16 cellular contexts compared by ENCODE assay signal in genomic region chr1:172977296-172978027, GRCh38.
DNase-seq lines count a peak whose midpoint lies in the region; ATAC-seq and TF ChIP-seq lines count a peak whose summit lies in the region.
"Had no signal": no experiment of that assay in that cellular context is flagged by ENCODE, and none has a peak within 500 bp of the region (broad histone marks: within the 10 kb centered on the region; RNA-seq: fewer than 3 reads in every experiment).

No MANE protein-coding gene starts in this region.

- H3K9me3 Mint-ChIP-seq in naive thymus-derived CD4-positive, alpha-beta T cell, result peaks cover 0 to under 1% (median 0%) of the 10 kb centered on the region in 11 donors
- H3K9me3 Mint-ChIP-seq: activated naive CD4-positive, alpha-beta T cell treated with anti-CD3 and anti-CD28 coated beads, Interleukin-2, amount 50 U/mL, for 72 hours; CD4-positive, alpha-beta T cell had no signal

- no peaks in the 10 kb centered on the region for H3K27me3 ChIP-seq in body of pancreas
- no peaks in the 10 kb centered on the region for H3K27me3 ChIP-seq in naive thymus-derived CD4-positive, alpha-beta T cell (ENCODE audit: control insufficient read depth in 2 of 2, insufficient read depth in 2 of 2, low read length in 2 of 2)

- H3K4me3 ChIP-seq in body of pancreas, result no peak overlapping the region
- H3K4me3 ChIP-seq in naive thymus-derived CD4-positive, alpha-beta T cell (ENCODE audit: low read length), result no peak overlapping the region
- H3K4me3 ChIP-seq: skin epidermis had no signal

- no peak for TF ChIP-seq CTCF in body of pancreas (IDR thresholded peaks at IDR 0.05)

- no peaks in the 10 kb centered on the region for H3K36me3 ChIP-seq in body of pancreas (replicated peaks in 1 of 2; ENCODE audit: insufficient read depth in 1 of 2, low read depth in 2 of 2)
- H3K36me3 ChIP-seq in naive thymus-derived CD4-positive, alpha-beta T cell (ENCODE audit: control insufficient read depth in 2 of 3, insufficient read depth in 3 of 3, low read length in 3 of 3), result no peaks in the 10 kb centered on the region

- CTCF ChIA-PET in naive thymus-derived CD4-positive, alpha-beta T cell (lab: Charles Lee), result interaction anchor here (0.7 kb wide), 1 partner anchor 233 kb away, joined by 3 read pairs; no protein-coding TSS in a partner anchor

- peaks cover 0 to 4% (median 0%) of the 10 kb centered on the region in 5 donors for H3K27me3 Mint-ChIP-seq in naive thymus-derived CD4-positive, alpha-beta T cell
- H3K27me3 Mint-ChIP-seq: CD4-positive, alpha-beta T cell had no signal

- peak in 1 of 4 donors; percentile 7 for DNase-seq in body of pancreas
- DNase-seq in renal cortical epithelial cell (ENCODE audit: low read depth), result peak; percentile 38
- no peak for DNase-seq in naive thymus-derived CD4-positive, alpha-beta T cell
- no peak for DNase-seq in NCI-H2029 (lab: John Stamatoyannopoulos, UW)
- no peak for DNase-seq in head of caudate nucleus
- DNase-seq: activated CD8-positive, alpha-beta memory T cell treated with anti-CD3 and anti-CD28 coated beads, Interleukin-2, amount 50 U/mL, for 4 hours; caudate nucleus; CD4-positive, alpha-beta T cell; GDM1; NCI-H2081; SK-N-SH had no signal

- intact Hi-C loops in body of pancreas (cut with DNase I) (no loop called here), head of caudate nucleus (cut with DNase I) (no loop called here)
- intact Hi-C loops in naive thymus-derived CD4-positive, alpha-beta T cell (cut with micrococcal nuclease), result no loop called here

- H3K36me3 Mint-ChIP-seq in naive thymus-derived CD4-positive, alpha-beta T cell, result no peaks in the 10 kb centered on the region
- H3K36me3 Mint-ChIP-seq: activated naive CD4-positive, alpha-beta T cell treated with anti-CD3 and anti-CD28 coated beads, Interleukin-2, amount 50 U/mL, for 72 hours had no signal

- H3K27ac Mint-ChIP-seq in naive thymus-derived CD4-positive, alpha-beta T cell, result no peak overlapping the region
- H3K27ac Mint-ChIP-seq: activated naive CD4-positive, alpha-beta T cell treated with anti-CD3 and anti-CD28 coated beads, Interleukin-2, amount 50 U/mL, for 72 hours; CD4-positive, alpha-beta T cell had no signal

- ATAC-seq in GM18861 (IDR thresholded peaks at IDR 0.05; ENCODE audit: unreplicated experiment), result peak; percentile 82
- ATAC-seq in HG03139 (IDR thresholded peaks at IDR 0.05; ENCODE audit: unreplicated experiment), result peak; percentile 67
- ATAC-seq in body of pancreas, result no peak
- ATAC-seq in naive thymus-derived CD4-positive, alpha-beta T cell, result no peak
- ATAC-seq: activated naive CD4-positive, alpha-beta T cell treated with anti-CD3 and anti-CD28 coated beads, Interleukin-2, amount 50 U/mL, for 72 hours had no signal

- H3K4me1 ChIP-seq in body of pancreas, result peaks cover 31% of the 10 kb centered on the region
- H3K4me1 ChIP-seq in naive thymus-derived CD4-positive, alpha-beta T cell (ENCODE audit: control insufficient read depth in 2 of 2, insufficient read depth in 2 of 2, low read length in 2 of 2), result no peaks in the 10 kb centered on the region

- POLR2A ChIA-PET in naive thymus-derived CD4-positive, alpha-beta T cell (lab: Charles Lee), result no interaction called here

- H3K27ac ChIP-seq in body of pancreas, result peak overlapping the region in 3 of 4 donors; percentile 88 to 91 (median 91)
- H3K27ac ChIP-seq in naive thymus-derived CD4-positive, alpha-beta T cell (ENCODE audit: low read depth, low read length), result no peak overlapping the region
- H3K27ac ChIP-seq: HL-60 had no signal

- 58 to 63% methylated on average over 5 of the region's 5 CpGs for WGBS in body of pancreas, 2 donors

- peaks cover 0 to 4% (median 0%) of the 10 kb centered on the region in 7 donors for H3K4me1 Mint-ChIP-seq in naive thymus-derived CD4-positive, alpha-beta T cell

- no peak overlapping the region for H3K4me3 Mint-ChIP-seq in naive thymus-derived CD4-positive, alpha-beta T cell
- H3K4me3 Mint-ChIP-seq: CD4-positive, alpha-beta T cell had no signal

- no peaks in the 10 kb centered on the region for H3K9me3 ChIP-seq in body of pancreas
- no peaks in the 10 kb centered on the region for H3K9me3 ChIP-seq in naive thymus-derived CD4-positive, alpha-beta T cell (ENCODE audit: control insufficient read depth in 2 of 3, low read length in 3 of 3)
- H3K9me3 ChIP-seq: SK-N-SH had no signal

- no peak for TF ChIP-seq POLR2A in body of pancreas (IDR thresholded peaks at IDR 0.05)

Comparison
In these comparisons a context has a peak if more than half of its experiments do, and no peak if none do; other contexts are left out.
1. ATAC-seq: peak in GM18861 (single experiment) and HG03139 (single experiment); none in body of pancreas (single experiment) and naive thymus-derived CD4-positive, alpha-beta T cell (single experiment).